In the genomic region with DNA sequence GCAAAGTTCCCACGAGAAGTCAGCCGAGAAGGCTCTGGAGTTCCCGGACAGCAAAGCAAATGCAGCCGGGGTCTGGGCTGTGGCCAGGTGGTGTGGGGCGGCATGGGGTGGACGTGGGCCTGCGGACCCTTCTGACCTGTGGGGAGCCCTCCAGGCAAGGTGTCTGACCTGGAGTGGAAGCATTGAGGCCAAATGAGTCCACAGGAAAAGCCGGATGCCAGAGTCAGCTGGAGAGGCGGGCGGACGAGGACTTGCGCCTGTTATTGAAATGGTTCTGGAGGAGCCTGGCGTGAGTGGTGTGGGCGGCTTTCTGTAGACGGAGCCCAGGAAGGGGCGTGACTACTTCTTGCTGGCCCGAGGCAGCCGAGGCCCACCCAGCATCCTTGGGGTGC, we compare ENCODE assay signal across 15 cellular contexts. TPM values are rescaled to one million over a fixed set of nuclear protein-coding genes. Genes with fewer than 3 reads are reported as not detected.
DNase-seq lines count a peak whose midpoint lies in the region; ATAC-seq and TF ChIP-seq lines count a peak whose summit lies in the region.
"Had no signal": no experiment of that assay in that cellular context is flagged by ENCODE, and none has a peak within 500 bp of the region (broad histone marks: within the 10 kb centered on the region; RNA-seq: fewer than 3 reads in every experiment).

No MANE protein-coding gene starts in this region.

- H3K4me3 ChIP-seq in Caco-2 (ENCODE audit: low read depth, low read length): no peak overlapping the region
- H3K4me3 ChIP-seq in smooth muscle cell: no peak overlapping the region
- no peak overlapping the region for H3K4me3 ChIP-seq in ovary

- H3F3A ChIP-seq in smooth muscle cell (ENCODE audit: low read depth): peaks cover 5% of the 10 kb centered on the region

- H3K36me3 Mint-ChIP-seq in Caco-2 (ENCODE audit: insufficient read depth, unreplicated experiment) (peaks cover 59% of the 10 kb centered on the region), T-helper 17 cell (ENCODE audit: low read depth) (peaks cover 7% of the 10 kb centered on the region), immature natural killer cell (peaks cover 12 to 44% (median 37%) of the 10 kb centered on the region in 3 donors)

- H4K20me1 ChIP-seq in smooth muscle cell (ENCODE audit: low read depth): no peaks in the 10 kb centered on the region

- no peak overlapping the region for H3K4me2 ChIP-seq in smooth muscle cell

- H3K9ac ChIP-seq in smooth muscle cell (ENCODE audit: low read depth): no peak overlapping the region

- H3K9me3 ChIP-seq in Caco-2 (no peaks in the 10 kb centered on the region), T-helper 17 cell (ENCODE audit: control insufficient read depth, low read length, poor library complexity, severe bottlenecking) (no peaks in the 10 kb centered on the region), smooth muscle cell (replicated peaks; ENCODE audit: low read depth) (no peaks in the 10 kb centered on the region), ovary (no peaks in the 10 kb centered on the region)

- intact Hi-C loops in Caco-2 (cut with micrococcal nuclease; ENCODE audit: unreplicated experiment): no loop called here
- intact Hi-C loops in ovary (cut with DNase I): no loop called here

- no peaks in the 10 kb centered on the region; the same call in 1 of the 2 replicates for H3K36me3 ChIP-seq in Caco-2 (ENCODE audit: control insufficient read depth, insufficient read depth, low read length)
- H3K36me3 ChIP-seq in smooth muscle cell (ENCODE audit: low read depth): no peaks in the 10 kb centered on the region
- no peaks in the 10 kb centered on the region for H3K36me3 ChIP-seq in ovary

- no peak for TF ChIP-seq POLR2A in ovary (IDR thresholded peaks at IDR 0.05)

- TF ChIP-seq EP300 in ovary (IDR thresholded peaks at IDR 0.05): no peak

- H3K4me1 ChIP-seq in Caco-2 (peaks cover 48% of the 10 kb centered on the region), smooth muscle cell (ENCODE audit: low read depth) (peaks cover 11% of the 10 kb centered on the region), ovary (ENCODE audit: insufficient read depth) (peaks cover 5% of the 10 kb centered on the region)

- CTCF ChIA-PET in Caco-2 (lab: Charles Lee): interaction anchor here (0.5 to 1.5 kb wide), 7 partner anchors 14 to 174 kb away, joined by 3 to 11 read pairs (median 5); a partner anchor contains a TSS

- no peak overlapping the region for H2AFZ ChIP-seq in smooth muscle cell (ENCODE audit: low read depth)

- POLR2A ChIA-PET in Caco-2 (lab: Charles Lee): interaction anchor here (0.7 kb wide), 1 partner anchor 15 kb away, joined by 3 read pairs; no protein-coding TSS in a partner anchor

- no TSS peak for BruUV-seq in Caco-2 (replicated peaks; lab: Mats Ljungman, UMichigan)

- ATAC-seq in T-helper 17 cell (no peak), HG03159 (IDR thresholded peaks at IDR 0.05; ENCODE audit: unreplicated experiment) (no peak), HG02610 (IDR thresholded peaks at IDR 0.05; ENCODE audit: unreplicated experiment) (no peak)

- peak overlapping the region; percentile 94 for H3K27ac Mint-ChIP-seq in Caco-2 (ENCODE audit: unreplicated experiment)
- H3K27ac Mint-ChIP-seq in T-helper 17 cell: peak overlapping the region; percentile 16
- peak overlapping the region in 4 of 6 donors; percentile 82 to 92 (median 86) for H3K27ac Mint-ChIP-seq in immature natural killer cell

- H3K4me1 Mint-ChIP-seq in Caco-2 (ENCODE audit: low read depth, unreplicated experiment) (peaks cover 44% of the 10 kb centered on the region), T-helper 17 cell (peaks cover 38% of the 10 kb centered on the region), immature natural killer cell (peaks cover 56 to 58% of the 10 kb centered on the region in 2 donors)

- H3K9me3 Mint-ChIP-seq in Caco-2 (ENCODE audit: unreplicated experiment) (peaks cover 7% of the 10 kb centered on the region), immature natural killer cell (peaks cover 0 to 2% (median 0%) of the 10 kb centered on the region in 6 donors)

- H3K27ac ChIP-seq in smooth muscle cell (ENCODE audit: low read depth) (peak overlapping the region; percentile 20), ovary (no peak overlapping the region)

- H3K79me2 ChIP-seq in smooth muscle cell (ENCODE audit: low read depth): peaks cover 4% of the 10 kb centered on the region

- DNase-seq in Caco-2 (no peak), T-helper 17 cell (no peak), immature natural killer cell (no peak), smooth muscle cell (lab: John Stamatoyannopoulos, UW; ENCODE audit: unreplicated experiment) (no peak), DMS 273 (lab: John Stamatoyannopoulos, UW; ENCODE audit: unreplicated experiment) (no peak), ovary (no peak)
- DNase-seq: activated CD4-positive, alpha-beta T cell treated with anti-CD3 and anti-CD28 coated beads, Interleukin-2, amount 50 U/mL, for 1 hour; activated T-cell treated with anti-CD3 and anti-CD28 coated beads, Interleukin-2, amount 50 U/mL, for 48 hours; mesendoderm; T-helper 9 cell had no signal

- H3K27me3 Mint-ChIP-seq in Caco-2 (ENCODE audit: insufficient read depth, unreplicated experiment) (no peaks in the 10 kb centered on the region), T-helper 17 cell (no peaks in the 10 kb centered on the region), immature natural killer cell (ENCODE audit: low read depth in 3 of 3) (peaks cover 9 to 17% (median 9%) of the 10 kb centered on the region in 3 donors)

- H3K27me3 ChIP-seq in Caco-2 (replicated peaks; ENCODE audit: control insufficient read depth, insufficient read depth, low read length) (no peaks in the 10 kb centered on the region), smooth muscle cell (ENCODE audit: low read depth) (no peaks in the 10 kb centered on the region), ovary (no peaks in the 10 kb centered on the region)

- TF ChIP-seq CTCF in Caco-2 (IDR thresholded peaks at IDR 0.05; ENCODE audit: insufficient read depth in 1 of 2, low read depth in 1 of 2, low read length in 1 of 2, severe bottlenecking in 1 of 2, unreplicated experiment in 1 of 2) (no peak), smooth muscle cell (IDR thresholded peaks at IDR 0.05; ENCODE audit: borderline replicate concordance, insufficient read depth, poor library complexity, severe bottlenecking) (no peak), ovary (IDR thresholded peaks at IDR 0.05) (no peak)

- WGBS in smooth muscle cell (ENCODE audit: low lambda C conversion rate): 79% methylated on average over 18 of the region's 18 CpGs
- 72 to 91% (median 84%) methylated on average over 18 of the region's 18 CpGs for WGBS in ovary, 3 donors

- H3K4me3 Mint-ChIP-seq in Caco-2 (ENCODE audit: unreplicated experiment) (peak overlapping the region; percentile 58), T-helper 17 cell (no peak overlapping the region), immature natural killer cell (peak overlapping the region in 1 of 5 donors; percentile 33)

RNA-seq across cellular contexts. Expression of a gene that starts 50.5 kb away (rescaled TPM):
- total RNA-seq in Caco-2 (2022) (0.14 and 0.19 TPM in 2 replicates), T-helper 17 cell (not detected), smooth muscle cell (4.5 and 7.1 TPM in 2 replicates), ovary (not detected)
- polyA plus RNA-seq in immature natural killer cell (under 1 TPM in 1 of 3 donors, not detected in 2; 0.11 TPM), smooth muscle cell (0.93 and 3.2 TPM in 2 replicates), ovary (under 1 TPM in 1 of 2 donors, not detected in 1; 0.02 TPM)
- total RNA-seq: omental fat pad, temporal lobe had no signal
- polyA plus RNA-seq: BJ had no signal

Comparison
In these comparisons a context has a peak if more than half of its experiments do, and no peak if none do; other contexts are left out.
1. H3K27ac Mint-ChIP-seq: peak in every context shown above with its lines; median percentile 94 in Caco-2; 86 in immature natural killer cell; 16 in T-helper 17 cell.